In the genomic region with DNA sequence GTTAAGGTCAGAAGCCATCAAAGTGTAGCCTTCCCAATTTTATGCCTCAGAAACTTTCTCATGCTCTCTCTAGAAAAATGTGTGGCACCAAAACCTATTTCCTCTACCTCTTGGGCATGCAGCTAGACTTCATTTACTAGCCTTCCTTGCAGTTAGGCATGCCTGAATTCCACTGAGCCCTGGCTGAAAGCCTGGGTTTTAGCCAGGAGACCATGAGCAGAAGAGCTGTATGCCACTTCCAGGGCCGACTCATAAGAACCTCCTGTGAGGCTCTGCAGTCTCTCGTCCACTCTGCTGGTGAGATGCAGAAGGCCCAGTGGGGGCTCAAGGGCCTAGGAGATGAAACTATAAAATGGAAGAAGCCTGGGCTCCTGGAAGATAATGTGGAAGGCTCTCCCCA, we compare ENCODE assay signal across 17 cellular contexts.
"Had no signal": no experiment of that assay in that cellular context is flagged by ENCODE, and none has a peak within 500 bp of the region (broad histone marks: within the 10 kb centered on the region; RNA-seq: fewer than 3 reads in every experiment).

No MANE protein-coding gene starts in this region.

- H3K36me3 Mint-ChIP-seq: naive thymus-derived CD8-positive, alpha-beta T cell; stimulated activated naive B cell treated with anti-CD40 and anti-IgM and Interleukin-4, amounts not matched to agents 10 μg/mL and 1 μg/mL and 100 μg/mL, for 72 hours had no signal

- H3K4me1 ChIP-seq: psoas muscle had no signal

- H3K27me3 Mint-ChIP-seq: stimulated activated naive B cell treated with anti-CD40 and anti-IgM and Interleukin-4, amounts not matched to agents 10 μg/mL and 1 μg/mL and 100 μg/mL, for 72 hours had no signal

- H3K4me3 Mint-ChIP-seq: activated CD4-positive, alpha-beta T cell treated with anti-CD3 and anti-CD28 coated beads for 36 hours; activated CD8-positive, alpha-beta T cell treated with anti-CD3 and anti-CD28 coated beads, Interleukin-2, amount 10 ng/mL, durations not matched to agents 7 days and 5 days; activated T-helper 1 cell treated with anti-CD3 and anti-CD28 coated beads, Interleukin-12 subunit alpha, Interleukin-12 subunit beta, Interleukin-2, Interleukin-4 antibody, amounts not matched to agents 30 ng/mL and 10 ng/mL and 1 ng/mL, durations not matched to agents 14 hours and 24 hours and 36 hours; naive thymus-derived CD8-positive, alpha-beta T cell; stimulated activated naive B cell treated with anti-CD40 and anti-IgM and Interleukin-4, amounts not matched to agents 10 μg/mL and 1 μg/mL and 100 μg/mL, for 72 hours had no signal

- H3K4me1 Mint-ChIP-seq: activated CD4-positive, alpha-beta T cell treated with anti-CD3 and anti-CD28 coated beads for 36 hours; naive thymus-derived CD8-positive, alpha-beta T cell; stimulated activated naive B cell treated with anti-CD40 and anti-IgM and Interleukin-4, amounts not matched to agents 10 μg/mL and 1 μg/mL and 100 μg/mL, for 72 hours had no signal

- H3K27me3 ChIP-seq: transverse colon had no signal

- H3K9me3 ChIP-seq: mucosa of descending colon, psoas muscle, transverse colon had no signal

- H3K27ac Mint-ChIP-seq: activated CD4-positive, alpha-beta T cell treated with anti-CD3 and anti-CD28 coated beads for 36 hours; activated CD8-positive, alpha-beta T cell treated with anti-CD3 and anti-CD28 coated beads, Interleukin-2, amount 10 ng/mL, durations not matched to agents 7 days and 5 days; activated T-helper 1 cell treated with anti-CD3 and anti-CD28 coated beads, Interleukin-12 subunit alpha, Interleukin-12 subunit beta, Interleukin-2, Interleukin-4 antibody, amounts not matched to agents 30 ng/mL and 10 ng/mL and 1 ng/mL, durations not matched to agents 14 hours and 24 hours and 36 hours had no signal

- ATAC-seq: activated CD4-positive, alpha-beta T cell treated with anti-CD3 and anti-CD28 coated beads for 36 hours; activated CD8-positive, alpha-beta T cell treated with anti-CD3 and anti-CD28 coated beads, Interleukin-2, amount 10 ng/mL, durations not matched to agents 7 days and 5 days; left cardiac atrium; naive thymus-derived CD8-positive, alpha-beta T cell; psoas muscle; stimulated activated naive B cell treated with anti-CD40 and anti-IgM and Interleukin-4, amounts not matched to agents 10 μg/mL and 1 μg/mL and 100 μg/mL, for 72 hours had no signal

- H3K4me3 ChIP-seq: coronary artery, lung, mucosa of descending colon, psoas muscle, transverse colon had no signal

- H3K9me3 Mint-ChIP-seq: activated T-helper 1 cell treated with anti-CD3 and anti-CD28 coated beads, Interleukin-12 subunit alpha, Interleukin-12 subunit beta, Interleukin-2, Interleukin-4 antibody, amounts not matched to agents 30 ng/mL and 10 ng/mL and 1 ng/mL, durations not matched to agents 14 hours and 24 hours and 36 hours; naive thymus-derived CD8-positive, alpha-beta T cell; stimulated activated naive B cell treated with anti-CD40 and anti-IgM and Interleukin-4, amounts not matched to agents 10 μg/mL and 1 μg/mL and 100 μg/mL, for 72 hours had no signal

- H3K36me3 ChIP-seq: transverse colon had no signal

- H3K27ac ChIP-seq: coronary artery, psoas muscle, VCaP had no signal

- DNase-seq: activated CD4-positive, alpha-beta T cell treated with anti-CD3 and anti-CD28 coated beads for 36 hours; activated CD8-positive, alpha-beta T cell treated with anti-CD3 and anti-CD28 coated beads, Interleukin-2, amount 10 ng/mL, durations not matched to agents 7 days and 5 days; activated naive CD4-positive, alpha-beta T cell; aorta; effector CD4-positive, alpha-beta T cell; hippocampal formation; left cardiac atrium; naive thymus-derived CD8-positive, alpha-beta T cell; psoas muscle; stimulated activated CD4-positive, alpha-beta T cell treated with anti-CD3 and anti-CD28 coated beads, Interleukin-2, amount 100 ng/mL, for 24 hours; stimulated activated naive B cell treated with anti-CD40 and anti-IgM and Interleukin-4, amounts not matched to agents 10 μg/mL and 1 μg/mL and 100 μg/mL, for 72 hours had no signal
